15 cellular contexts compared by ENCODE assay signal in genomic region chr20:59574308-59574707, GRCh38. TPM values are rescaled to one million over a fixed set of nuclear protein-coding genes. Genes with fewer than 3 reads are reported as not detected.
DNase-seq lines count a peak whose midpoint lies in the region; ATAC-seq and TF ChIP-seq lines count a peak whose summit lies in the region.
"Had no signal": no experiment of that assay in that cellular context is flagged by ENCODE, and none has a peak within 500 bp of the region (broad histone marks: within the 10 kb centered on the region; RNA-seq: fewer than 3 reads in every experiment).

No MANE protein-coding gene starts in this region.

- H3K27me3 Mint-ChIP-seq in CD4-positive, alpha-beta T cell, result peaks cover 63% of the 10 kb centered on the region

- H3K9me3 Mint-ChIP-seq in CD4-positive, alpha-beta T cell, result no peaks in the 10 kb centered on the region

- no peaks in the 10 kb centered on the region for H3K36me3 Mint-ChIP-seq in CD4-positive, alpha-beta T cell (ENCODE audit: low read depth)
- H3K36me3 Mint-ChIP-seq: CD8-positive, alpha-beta memory T cell; IgD-negative memory B cell had no signal

- no peak overlapping the region for H3K27ac Mint-ChIP-seq in CD4-positive, alpha-beta T cell
- H3K27ac Mint-ChIP-seq: B cell; CD14-positive monocyte; CD8-positive, alpha-beta memory T cell; IgD-negative memory B cell had no signal

- CTCF ChIA-PET in CD4-positive, alpha-beta T cell (lab: Charles Lee), result no interaction called here

- POLR2A ChIA-PET in CD4-positive, alpha-beta T cell (lab: Charles Lee), result no interaction called here

- H3K4me1 Mint-ChIP-seq in CD4-positive, alpha-beta T cell (ENCODE audit: low read depth), result peaks cover 7% of the 10 kb centered on the region

- H3K27me3 ChIP-seq in CD4-positive, alpha-beta T cell (ENCODE audit: control insufficient read depth, insufficient read depth, low read length), result peaks cover 27% of the 10 kb centered on the region

- no peaks in the 10 kb centered on the region for H3K9me3 ChIP-seq in CD4-positive, alpha-beta T cell (ENCODE audit: control insufficient read depth, low read length)

- intact Hi-C loops in sciatic nerve (cut with DNase I), result loop anchor here (10.0 kb wide), 1 partner anchor 180 kb away; no protein-coding TSS in a partner anchor
- intact Hi-C loops in CD4-positive, alpha-beta T cell (cut with DNase I, micrococcal nuclease), result no loop called here

- peak; percentile 53 for DNase-seq in activated effector memory CD4-positive, alpha-beta T cell treated with anti-CD3 and anti-CD28 coated beads, Interleukin-2, amount 50 U/mL, for 16 hours
- DNase-seq in activated effector memory CD4-positive, alpha-beta T cell treated with Interleukin-2 at 50 U/mL for 16 hours, result no peak
- DNase-seq in HuH-7.5 (ENCODE audit: low spot score) (peak; percentile 6), iPS-NIHi7 (ENCODE audit: extremely low spot score) (peak; percentile 3), sciatic nerve (ENCODE audit: low spot score) (peak; percentile 18), SHP77 (lab: John Stamatoyannopoulos, UW) (no peak)
- DNase-seq in stimulated activated CD4-positive, alpha-beta T cell treated with anti-CD3 and anti-CD28 coated beads, Interleukin-4, amount 100 ng/mL, for 24 hours, result no peak
- no peak for DNase-seq in CD4-positive, alpha-beta T cell
- DNase-seq: CD8-positive, alpha-beta memory T cell; DMS53; GF-D8 had no signal

- ATAC-seq in sciatic nerve, result no peak
- no peak for ATAC-seq in CD4-positive, alpha-beta T cell (ENCODE audit: poor library complexity)

- no peak overlapping the region for H3K27ac ChIP-seq in CD4-positive, alpha-beta T cell (ENCODE audit: low read depth, low read length)

- H3K4me3 Mint-ChIP-seq in CD4-positive, alpha-beta T cell, result no peak overlapping the region
- H3K4me3 Mint-ChIP-seq: B cell, IgD-negative memory B cell had no signal

- no peak for TF ChIP-seq CTCF in CD4-positive, alpha-beta T cell (IDR thresholded peaks at IDR 0.05)

RNA-seq across cellular contexts. Expression of gene PHACTR3, which starts 30.0 kb away (rescaled TPM):
- total RNA-seq in sciatic nerve, result not detected
- not detected for total RNA-seq in CD4-positive, alpha-beta T cell
- total RNA-seq: A172; B cell; CD8-positive, alpha-beta memory T cell had no signal

Comparison
In these comparisons a context has a peak if more than half of its experiments do, and no peak if none do; other contexts are left out.
1. DNase-seq: peak in activated effector memory CD4-positive, alpha-beta T cell treated with anti-CD3 and anti-CD28 coated beads, Interleukin-2, amount 50 U/mL, for 16 hours (single experiment), HuH-7.5 (single experiment), iPS-NIHi7 (single experiment) and sciatic nerve (single experiment); none in activated effector memory CD4-positive, alpha-beta T cell treated with Interleukin-2 at 50 U/mL for 16 hours (single experiment), SHP77 (0 of 2), stimulated activated CD4-positive, alpha-beta T cell treated with anti-CD3 and anti-CD28 coated beads, Interleukin-4, amount 100 ng/mL, for 24 hours (single experiment) and CD4-positive, alpha-beta T cell (0 of 10).